20 cellular contexts compared by ENCODE assay signal in the genomic region with DNA sequence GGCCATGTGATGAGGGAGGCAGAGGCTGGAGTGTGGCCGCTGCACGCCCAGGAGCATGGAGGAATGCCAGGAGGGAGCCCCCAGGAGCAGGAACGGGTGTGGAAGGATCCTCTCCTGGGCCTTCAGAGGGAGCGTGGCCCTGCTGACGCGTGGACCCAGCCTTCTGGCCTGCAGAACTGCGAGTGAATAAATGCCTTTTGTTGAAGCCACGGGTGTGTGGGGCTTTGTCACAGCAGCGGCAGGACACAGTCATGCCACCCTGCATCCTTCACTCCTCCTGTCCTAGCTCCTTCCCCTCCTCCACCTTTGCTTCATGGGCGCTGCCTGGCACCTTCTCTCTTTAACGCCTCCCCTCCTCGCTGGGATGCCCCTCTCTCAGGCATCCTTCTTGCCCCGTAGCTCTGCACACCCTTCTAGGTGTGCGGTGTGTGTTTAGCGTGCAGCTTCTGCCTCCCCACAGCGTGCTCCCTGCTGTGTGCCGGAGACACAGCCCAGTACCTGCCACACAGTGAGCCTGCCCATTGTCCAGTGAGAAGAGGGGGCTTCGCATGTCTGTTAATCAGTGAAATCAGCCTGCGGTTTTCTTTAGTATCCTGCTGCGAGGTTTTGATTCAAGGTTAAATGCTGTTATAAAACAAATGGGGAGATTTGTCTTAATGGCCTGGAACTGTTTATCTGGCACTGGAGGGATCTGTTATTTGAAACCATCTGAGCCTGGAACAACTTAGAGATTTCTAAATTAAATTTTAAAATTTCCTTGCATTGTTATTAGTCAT.
DNase-seq lines count a peak whose midpoint lies in the region; ATAC-seq lines count a peak whose summit lies in the region.
"Had no signal": no experiment of that assay in that cellular context is flagged by ENCODE, and none has a peak within 500 bp of the region (broad histone marks: within the 10 kb centered on the region; RNA-seq: fewer than 3 reads in every experiment).

No MANE protein-coding gene starts in this region.

- CTCF ChIA-PET in activated CD8-positive, alpha-beta T cell treated with anti-CD3 and anti-CD28 coated beads, Interleukin-2, amount 10 ng/mL, durations not matched to agents 7 days and 5 days (lab: Charles Lee): no interaction called here

- H3K4me1 Mint-ChIP-seq in activated CD8-positive, alpha-beta T cell treated with anti-CD3 and anti-CD28 coated beads, Interleukin-2, amount 10 ng/mL, durations not matched to agents 7 days and 5 days (ENCODE audit: low read depth): no peaks in the 10 kb centered on the region
- H3K4me1 Mint-ChIP-seq: stimulated activated memory B cell treated with anti-CD40 and anti-IgM and Interleukin-4, amounts not matched to agents 10 μg/mL and 1 μg/mL and 100 μg/mL, for 72 hours had no signal

- POLR2A ChIA-PET in activated CD8-positive, alpha-beta T cell treated with anti-CD3 and anti-CD28 coated beads, Interleukin-2, amount 10 ng/mL, durations not matched to agents 7 days and 5 days (lab: Charles Lee): no interaction called here

- intact Hi-C loops in Right ventricle myocardium superior (cut with DNase I): no loop called here

- no peak overlapping the region for H3K4me3 Mint-ChIP-seq in activated CD8-positive, alpha-beta T cell treated with anti-CD3 and anti-CD28 coated beads, Interleukin-2, amount 10 ng/mL, durations not matched to agents 7 days and 5 days
- H3K4me3 Mint-ChIP-seq: nephron; stimulated activated memory B cell treated with anti-CD40 and anti-IgM and Interleukin-4, amounts not matched to agents 10 μg/mL and 1 μg/mL and 100 μg/mL, for 72 hours; T-helper 2 cell treated with Interferon-gamma antibody and Interleukin-4, amounts not matched to agents 5 μg/mL and 100 μg/mL, for 36 hours had no signal

- H3K27ac Mint-ChIP-seq in activated CD8-positive, alpha-beta T cell treated with anti-CD3 and anti-CD28 coated beads, Interleukin-2, amount 10 ng/mL, durations not matched to agents 7 days and 5 days: no peak overlapping the region
- H3K27ac Mint-ChIP-seq: nephron; stimulated activated memory B cell treated with anti-CD40 and anti-IgM and Interleukin-4, amounts not matched to agents 10 μg/mL and 1 μg/mL and 100 μg/mL, for 72 hours; T-helper 2 cell treated with Interferon-gamma antibody and Interleukin-4, amounts not matched to agents 5 μg/mL and 100 μg/mL, for 36 hours had no signal

- H3K27me3 Mint-ChIP-seq in activated CD8-positive, alpha-beta T cell treated with anti-CD3 and anti-CD28 coated beads, Interleukin-2, amount 10 ng/mL, durations not matched to agents 7 days and 5 days (ENCODE audit: low read depth): peaks cover 2% of the 10 kb centered on the region
- H3K27me3 Mint-ChIP-seq: stimulated activated memory B cell treated with anti-CD40 and anti-IgM and Interleukin-4, amounts not matched to agents 10 μg/mL and 1 μg/mL and 100 μg/mL, for 72 hours had no signal

- ATAC-seq in activated CD8-positive, alpha-beta T cell treated with anti-CD3 and anti-CD28 coated beads, Interleukin-2, amount 10 ng/mL, durations not matched to agents 7 days and 5 days: no peak
- no peak for ATAC-seq in Right ventricle myocardium superior (ENCODE audit: poor library complexity)
- ATAC-seq: psoas muscle; stimulated activated memory B cell treated with anti-CD40 and anti-IgM and Interleukin-4, amounts not matched to agents 10 μg/mL and 1 μg/mL and 100 μg/mL, for 72 hours had no signal

- H3K9me3 Mint-ChIP-seq in activated CD8-positive, alpha-beta T cell treated with anti-CD3 and anti-CD28 coated beads, Interleukin-2, amount 10 ng/mL, durations not matched to agents 7 days and 5 days (ENCODE audit: insufficient read depth): no peaks in the 10 kb centered on the region
- H3K9me3 Mint-ChIP-seq: stimulated activated memory B cell treated with anti-CD40 and anti-IgM and Interleukin-4, amounts not matched to agents 10 μg/mL and 1 μg/mL and 100 μg/mL, for 72 hours had no signal

- DNase-seq in Ammon's horn (ENCODE audit: low spot score) (peak; percentile 29), NCI-H1092 treated with DMSO at 0.1 percent for 48 hours (lab: John Stamatoyannopoulos, UW) (peak; percentile 1), NCI-H748 (lab: John Stamatoyannopoulos, UW; ENCODE audit: unreplicated experiment) (peak; percentile 97), mesenteric fat pad (ENCODE audit: low spot score) (peak; percentile 59), NCI-H2081 treated with DMSO at 0.1 percent for 48 hours (lab: John Stamatoyannopoulos, UW) (no peak), T-helper 2 cell (no peak), Right ventricle myocardium superior (no peak)
- no peak for DNase-seq in activated CD8-positive, alpha-beta T cell treated with anti-CD3 and anti-CD28 coated beads, Interleukin-2, amount 10 ng/mL, durations not matched to agents 7 days and 5 days
- DNase-seq: ACHN; activated CD4-positive, alpha-beta T cell treated with anti-CD3 and anti-CD28 coated beads, Interleukin-2, amount 50 U/mL, for 1 hour; activated naive CD4-positive, alpha-beta T cell treated with Interleukin-2 at 50 U/mL for 16 hours; activated T-cell treated with anti-CD3 and anti-CD28 coated beads, Interleukin-2, amount 50 U/mL, for 1 hour; NCI-H1694; NCI-H524; RPMI8226; small intestine had no signal

- no peaks in the 10 kb centered on the region for H3K36me3 Mint-ChIP-seq in activated CD8-positive, alpha-beta T cell treated with anti-CD3 and anti-CD28 coated beads, Interleukin-2, amount 10 ng/mL, durations not matched to agents 7 days and 5 days (ENCODE audit: low read depth)
- H3K36me3 Mint-ChIP-seq: stimulated activated memory B cell treated with anti-CD40 and anti-IgM and Interleukin-4, amounts not matched to agents 10 μg/mL and 1 μg/mL and 100 μg/mL, for 72 hours had no signal

Comparison
In these comparisons a context has a peak if more than half of its experiments do, and no peak if none do; other contexts are left out.
1. DNase-seq: peak in Ammon's horn (single experiment), NCI-H1092 treated with DMSO at 0.1 percent for 48 hours (single experiment), NCI-H748 (single experiment) and mesenteric fat pad (single experiment); none in NCI-H2081 treated with DMSO at 0.1 percent for 48 hours (single experiment), T-helper 2 cell (0 of 5), activated CD8-positive, alpha-beta T cell treated with anti-CD3 and anti-CD28 coated beads, Interleukin-2, amount 10 ng/mL, durations not matched to agents 7 days and 5 days (single experiment) and Right ventricle myocardium superior (single experiment).